8 cellular contexts compared by ENCODE assay signal in genomic region chr5:123036391-123037103, GRCh38. TPM values are rescaled to one million over a fixed set of nuclear protein-coding genes. Genes with fewer than 3 reads are reported as not detected.
A peak's percentile ranks its signal among the peaks of the same experiment; 100 is the strongest.
DNase-seq lines count a peak whose midpoint lies in the region; ATAC-seq and TF ChIP-seq lines count a peak whose summit lies in the region.

PPIC (minus strand) TSS chr5:123036725; CDS start chr5:123036625, 100 bp downstream.

- H3K9me3 ChIP-seq in MM.1S (replicated peaks; ENCODE audit: insufficient read depth, low read length) (no peaks in the 10 kb centered on the region), fibroblast of lung (ENCODE audit: control insufficient read depth, insufficient read depth, low read depth, low read length) (no peaks in the 10 kb centered on the region), mucosa of stomach (ENCODE audit: control insufficient read depth, low read length) (no peaks in the 10 kb centered on the region)

- peaks cover 10% of the 10 kb centered on the region; the same call in 1 of the 2 replicates for H3K27me3 ChIP-seq in MM.1S (replicated peaks; ENCODE audit: insufficient read depth, low read length)
- no peaks in the 10 kb centered on the region for H3K27me3 ChIP-seq in fibroblast of lung (ENCODE audit: control insufficient read depth, insufficient read depth, low read length)
- H3K27me3 ChIP-seq in mucosa of stomach (ENCODE audit: control insufficient read depth, insufficient read depth, low read length): peaks cover 6% of the 10 kb centered on the region

- CTCF ChIA-PET in activated CD4-positive, alpha-beta memory T cell treated with anti-CD3 and anti-CD28 coated beads for 36 hours (lab: Charles Lee): no interaction called here

- POLR2A ChIA-PET in activated CD4-positive, alpha-beta memory T cell treated with anti-CD3 and anti-CD28 coated beads for 36 hours (lab: Charles Lee): no interaction called here

- H3K27me3 Mint-ChIP-seq in activated CD4-positive, alpha-beta memory T cell treated with anti-CD3 and anti-CD28 coated beads for 36 hours: peaks cover 41% of the 10 kb centered on the region

- peak within 1 kb of the TSS; percentile 28; the same call in 1 of the 2 replicates for H3K9ac ChIP-seq in MM.1S (ENCODE audit: low read length)
- H3K9ac ChIP-seq in fibroblast of lung (ENCODE audit: insufficient read depth, low read length): peak within 1 kb of the TSS; percentile 51
- H3K9ac ChIP-seq in mucosa of stomach (ENCODE audit: low read length): peak within 1 kb of the TSS; percentile 72

- H3K4me3 ChIP-seq in MM.1S (ENCODE audit: low read length) (peak within 1 kb of the TSS; percentile 91), fibroblast of lung (replicated peaks in 1 of 4; ENCODE audit: control extremely low read depth in 1 of 4, insufficient read depth in 1 of 4, low read depth in 3 of 4, low read length in 4 of 4) (peak within 1 kb of the TSS; percentile 71 to 85 (median 78)), mucosa of stomach (ENCODE audit: low read length) (peak within 1 kb of the TSS; percentile 73)

- no peaks in the 10 kb centered on the region for H3K36me3 Mint-ChIP-seq in activated CD4-positive, alpha-beta memory T cell treated with anti-CD3 and anti-CD28 coated beads for 36 hours

- DNase-seq in activated CD8-positive, alpha-beta memory T cell treated with anti-CD3 and anti-CD28 coated beads for 24 hours: peak; percentile 57
- DNase-seq in activated CD8-positive, alpha-beta memory T cell treated with anti-CD3 and anti-CD28 coated beads, Interleukin-2, amount 50 U/mL, for 4 hours: no peak
- DNase-seq in MM.1S (peak; percentile 27), fibroblast of lung (ENCODE audit: low read depth in 2 of 2) (peak; percentile 80 to 81), ureter (ENCODE audit: low spot score) (peak; percentile 89)
- peak; percentile 22 for DNase-seq in activated CD4-positive, alpha-beta memory T cell treated with anti-CD3 and anti-CD28 coated beads for 36 hours

- H3K4me2 ChIP-seq in MM.1S (ENCODE audit: low read depth, low read length) (peak within 1 kb of the TSS; percentile 88), fibroblast of lung (ENCODE audit: extremely low read depth, insufficient read depth, low read length) (peak within 1 kb of the TSS; percentile 92)

- peaks cover 11% of the 10 kb centered on the region for H3K4me1 Mint-ChIP-seq in activated CD4-positive, alpha-beta memory T cell treated with anti-CD3 and anti-CD28 coated beads for 36 hours (ENCODE audit: low read depth)

- no peaks in the 10 kb centered on the region for H3K36me3 ChIP-seq in MM.1S (replicated peaks; ENCODE audit: insufficient read depth, low read length)
- no peaks in the 10 kb centered on the region for H3K36me3 ChIP-seq in fibroblast of lung (ENCODE audit: control insufficient read depth, insufficient read depth, low read length)
- H3K36me3 ChIP-seq in mucosa of stomach (ENCODE audit: control insufficient read depth, insufficient read depth, low read length): no peaks in the 10 kb centered on the region

- no peaks in the 10 kb centered on the region for H3F3A ChIP-seq in MM.1S (ENCODE audit: insufficient read depth, low read length)

- 0 out of 2 replicates have a peak, but pooled peaks cover 8% of the 10 kb centered on the region for H3K4me1 ChIP-seq in MM.1S (ENCODE audit: low read length)
- no peaks in the 10 kb centered on the region for H3K4me1 ChIP-seq in fibroblast of lung (ENCODE audit: control insufficient read depth, extremely low read depth, insufficient read depth, low read length)
- H3K4me1 ChIP-seq in mucosa of stomach (ENCODE audit: control insufficient read depth, insufficient read depth, low read length): peaks cover 3% of the 10 kb centered on the region

- peak within 1 kb of the TSS; percentile 59 for H3K4me3 Mint-ChIP-seq in activated CD4-positive, alpha-beta memory T cell treated with anti-CD3 and anti-CD28 coated beads for 36 hours

- H3K79me2 ChIP-seq in MM.1S (ENCODE audit: low read length) (no peaks in the 10 kb centered on the region), fibroblast of lung (ENCODE audit: control insufficient read depth, insufficient read depth, low read length) (no peaks in the 10 kb centered on the region)

- no peak within 1 kb of the TSS for H3K27ac ChIP-seq in MM.1S (ENCODE audit: low read length)
- H3K27ac ChIP-seq in fibroblast of lung (ENCODE audit: insufficient read depth, low read length): peak within 1 kb of the TSS; percentile 65

- H3K27ac Mint-ChIP-seq in activated CD4-positive, alpha-beta memory T cell treated with anti-CD3 and anti-CD28 coated beads for 36 hours: no peak within 1 kb of the TSS

- intact Hi-C loops in activated CD4-positive, alpha-beta memory T cell treated with anti-CD3 and anti-CD28 coated beads for 36 hours (cut with micrococcal nuclease): loop anchor here (5.0 kb wide), 1 partner anchor 56 kb away; no protein-coding TSS in a partner anchor

- peak; percentile 50 for ATAC-seq in GM21825 (IDR thresholded peaks at IDR 0.05; ENCODE audit: unreplicated experiment)

- peak within 1 kb of the TSS; percentile 96 for H2AFZ ChIP-seq in MM.1S (ENCODE audit: low read length)
- H2AFZ ChIP-seq in fibroblast of lung (ENCODE audit: low read length): peak within 1 kb of the TSS; percentile 74

- H4K20me1 ChIP-seq in MM.1S (ENCODE audit: insufficient read depth, low read length) (no peaks in the 10 kb centered on the region), fibroblast of lung (ENCODE audit: control insufficient read depth, extremely low read depth, insufficient read depth, low read length) (no peaks in the 10 kb centered on the region)

- H3K9me3 Mint-ChIP-seq in activated CD4-positive, alpha-beta memory T cell treated with anti-CD3 and anti-CD28 coated beads for 36 hours: no peaks in the 10 kb centered on the region

- H3K9me2 ChIP-seq in MM.1S (replicated peaks; ENCODE audit: insufficient read depth, low read length): no peaks in the 10 kb centered on the region

- TF ChIP-seq CTCF in MM.1S (IDR thresholded peaks at IDR 0.05; ENCODE audit: low read length): no peak
- TF ChIP-seq CTCF in fibroblast of lung (conservative IDR thresholded peaks at IDR 0.05 in 1 of 2, IDR thresholded peaks at IDR 0.05 in 1 of 2; ENCODE audit: low read depth in 1 of 2, low read length in 2 of 2): no peak

RNA-seq across cellular contexts. Expression of gene PPIC, which starts in this region (rescaled TPM):
- total RNA-seq in activated CD4-positive, alpha-beta memory T cell treated with anti-CD3 and anti-CD28 coated beads for 36 hours: not detected
- 65.7 and 70.1 TPM in 2 replicates for total RNA-seq in fibroblast of lung
- polyA plus RNA-seq in fibroblast of lung: 74.1 and 105 TPM in 2 replicates
- polyA plus RNA-seq in fibroblast of lung (2012): 61.8 and 83.3 TPM in 2 replicates
- polyA minus RNA-seq in fibroblast of lung (ENCODE audit: low replicate concordance): 76.7 and 87.6 TPM in 2 replicates
- total RNA-seq in ureter: 39.2 TPM

Comparison
In these comparisons a context has a peak if more than half of its experiments do, and no peak if none do; other contexts are left out.
1. RNA of gene PPIC (total RNA-seq): 65.7 to 70.1 TPM in fibroblast of lung and 39.2 TPM in ureter (single experiment); not detected in activated CD4-positive, alpha-beta memory T cell treated with anti-CD3 and anti-CD28 coated beads for 36 hours; every median in the first group is over 10 times any median in the second.
2. Peak in DNase-seq in activated CD4-positive, alpha-beta memory T cell treated with anti-CD3 and anti-CD28 coated beads for 36 hours; RNA of the gene not detected or under 1 TPM.
3. Peak in every context shown above with its lines, with median percentiles within 50 percentile points of each other: H3K4me3 ChIP-seq and H3K9ac ChIP-seq.